Comparison of ENCODE assay signal across 29 cellular contexts in the genomic region with DNA sequence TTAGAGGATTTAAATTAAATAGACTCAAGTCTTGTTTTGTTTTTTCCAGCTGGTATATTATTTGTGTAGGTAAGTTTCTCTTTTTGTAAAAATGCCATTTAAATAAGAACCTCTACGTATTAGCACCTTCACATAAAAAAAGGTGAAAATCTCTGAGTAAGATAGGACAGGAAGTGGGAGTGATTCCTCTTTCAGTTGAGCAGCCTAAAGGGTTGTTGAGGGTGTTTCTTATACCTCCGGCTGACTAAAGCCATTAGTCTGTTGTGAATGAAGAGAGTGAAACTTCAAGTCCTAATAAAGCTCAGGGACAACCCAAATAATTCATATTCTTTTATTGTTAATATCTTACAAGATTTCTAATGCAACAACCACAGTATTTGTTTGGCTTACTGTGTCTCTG.
"Had no signal": no experiment of that assay in that cellular context is flagged by ENCODE, and none has a peak within 500 bp of the region (broad histone marks: within the 10 kb centered on the region; RNA-seq: fewer than 3 reads in every experiment).

No MANE protein-coding gene starts in this region.

- H3K9me3 ChIP-seq: ascending aorta, body of pancreas had no signal

- H3K27me3 Mint-ChIP-seq: activated B cell treated with CpG ODN at 0.5 μM for 24 hours had no signal

- H3K4me3 Mint-ChIP-seq: activated B cell treated with CpG ODN at 0.5 μM for 24 hours; activated naive CD8-positive, alpha-beta T cell treated with anti-CD3 and anti-CD28 coated beads, Interleukin-2, amount 50 U/mL, for 24 hours; activated T-cell treated with anti-CD3 and anti-CD28 coated beads, Interleukin-2, amount 50 U/mL, for 72 hours; T-cell had no signal

- H3K36me3 ChIP-seq: ascending aorta had no signal

- H3K27ac ChIP-seq: ascending aorta, body of pancreas, SK-N-MC had no signal

- H3K4me1 Mint-ChIP-seq: activated B cell treated with CpG ODN at 0.5 μM for 24 hours had no signal

- ATAC-seq: activated naive CD8-positive, alpha-beta T cell treated with anti-CD3 and anti-CD28 coated beads, Interleukin-2, amount 50 U/mL, for 24 hours; body of pancreas; Panc1; Right ventricle myocardium inferior; T-cell had no signal

- H3K27ac Mint-ChIP-seq: activated B cell treated with CpG ODN at 0.5 μM for 24 hours; activated naive CD8-positive, alpha-beta T cell treated with anti-CD3 and anti-CD28 coated beads, Interleukin-2, amount 50 U/mL, for 24 hours; activated T-cell treated with anti-CD3 and anti-CD28 coated beads, Interleukin-2, amount 50 U/mL, for 72 hours; T-cell had no signal

- DNase-seq: activated B cell treated with CpG ODN at 0.5 μM for 24 hours; activated CD4-positive, alpha-beta T cell treated with anti-CD3 and anti-CD28 coated beads for 4 hours; activated CD4-positive, alpha-beta T cell treated with anti-CD3 and anti-CD28 coated beads, Interleukin-2, amount 50 U/mL, for 4 hours; activated CD8-positive, alpha-beta memory T cell treated with anti-CD3 and anti-CD28 coated beads for 24 hours; activated naive CD4-positive, alpha-beta T cell treated with anti-CD3 and anti-CD28 coated beads, Interleukin-2, amount 50 U/mL, for 16 hours; activated naive CD8-positive, alpha-beta T cell treated with anti-CD3 and anti-CD28 coated beads, Interleukin-2, amount 50 U/mL, for 24 hours; activated T-cell treated with anti-CD3 and anti-CD28 coated beads, Interleukin-2, amount 50 U/mL, for 72 hours; amniotic stem cell; body of pancreas; central memory CD4-positive, alpha-beta T cell; KG1; NCI-H1048; NCI-H1417; NCI-H1930; NCI-H2107; NCI-H2171 treated with DMSO at 0.1 percent for 48 hours; NCI-H226; NCI-H526; NCI-H774; OCI-M1; RPMI8226; T-cell; T1000 had no signal

- H3K27me3 ChIP-seq: ascending aorta, body of pancreas had no signal

- H3K4me1 ChIP-seq: ascending aorta had no signal

- H3K36me3 Mint-ChIP-seq: T-cell had no signal

- H3K4me3 ChIP-seq: ascending aorta, body of pancreas, SK-N-MC had no signal

- FAIRE-seq: bronchial epithelial cell, TTC549 had no signal

- H3K9me3 Mint-ChIP-seq: activated B cell treated with CpG ODN at 0.5 μM for 24 hours; activated naive CD8-positive, alpha-beta T cell treated with anti-CD3 and anti-CD28 coated beads, Interleukin-2, amount 50 U/mL, for 24 hours; activated T-cell treated with anti-CD3 and anti-CD28 coated beads, Interleukin-2, amount 50 U/mL, for 72 hours; T-cell had no signal
